8 cellular contexts compared by ENCODE assay signal in the genomic region with DNA sequence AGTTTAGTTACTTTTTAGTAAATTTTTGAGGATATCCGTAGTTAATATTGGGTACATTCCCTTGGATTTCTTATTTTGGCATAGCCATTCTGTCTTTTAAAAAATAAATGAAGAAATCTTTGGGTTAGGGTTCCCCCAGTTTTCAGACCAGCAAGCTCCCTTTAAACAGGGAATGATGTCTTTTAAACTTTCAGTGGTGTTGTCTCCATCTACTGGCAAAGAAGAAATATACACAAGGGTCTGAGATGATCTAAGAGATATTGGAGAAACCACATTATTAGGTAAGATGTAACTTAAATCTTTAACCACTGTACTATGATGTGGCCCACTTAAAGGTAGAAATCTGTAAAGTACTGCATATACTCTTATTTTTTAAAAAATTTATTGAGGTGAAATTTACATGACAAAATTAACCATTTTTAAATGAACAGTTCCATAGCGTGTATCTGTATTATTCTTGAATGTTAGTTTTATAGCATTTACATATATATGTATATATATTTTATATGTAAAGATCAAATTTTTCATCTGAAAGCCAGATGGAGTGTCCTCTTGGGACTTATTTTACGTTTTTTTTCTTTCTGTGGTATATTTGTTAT. TPM values are rescaled to one million over a fixed set of nuclear protein-coding genes. Genes with fewer than 3 reads are reported as not detected.
A peak's percentile ranks its signal among the peaks of the same experiment; 100 is the strongest.
DNase-seq lines count a peak whose midpoint lies in the region; ATAC-seq and TF ChIP-seq lines count a peak whose summit lies in the region.

No MANE protein-coding gene starts in this region.

- no peaks in the 10 kb centered on the region for H3K9me3 ChIP-seq in thyroid gland

- peak in 5 of 6 experiments; percentile 17 to 66 (median 59) for TF ChIP-seq CTCF in thyroid gland (IDR thresholded peaks at IDR 0.05)

- CTCF ChIA-PET in activated naive CD4-positive, alpha-beta T cell treated with anti-CD3 and anti-CD28 coated beads, Interleukin-2, amount 10 ng/mL, durations not matched to agents 7 days and 5 days (lab: Charles Lee): interaction anchor here (0.8 to 1.7 kb wide), 13 partner anchors 9 to 597 kb away, joined by 3 to 12 read pairs (median 4); a partner anchor contains a TSS

- intact Hi-C loops in thyroid gland (cut with DNase I): no loop called here

- H3K27me3 Mint-ChIP-seq in activated T-cell treated with anti-CD3 and anti-CD28 coated beads, Interleukin-2, amount 50 U/mL, for 24 hours: no peaks in the 10 kb centered on the region
- H3K27me3 Mint-ChIP-seq in activated naive CD4-positive, alpha-beta T cell treated with anti-CD3 and anti-CD28 coated beads, Interleukin-2, amount 10 ng/mL, durations not matched to agents 7 days and 5 days: no peaks in the 10 kb centered on the region

- H3K36me3 Mint-ChIP-seq in activated T-cell treated with anti-CD3 and anti-CD28 coated beads, Interleukin-2, amount 50 U/mL, for 24 hours (ENCODE audit: low read depth): peaks cover 75% of the 10 kb centered on the region
- peaks cover 23% of the 10 kb centered on the region for H3K36me3 Mint-ChIP-seq in activated naive CD4-positive, alpha-beta T cell treated with anti-CD3 and anti-CD28 coated beads, Interleukin-2, amount 10 ng/mL, durations not matched to agents 7 days and 5 days

- H3K27ac ChIP-seq in thyroid gland: no peak overlapping the region

- no peak for DNase-seq in activated T-cell treated with anti-CD3 and anti-CD28 coated beads, Interleukin-2, amount 50 U/mL, for 24 hours
- DNase-seq in activated T-cell treated with anti-CD3 and anti-CD28 coated beads, Interleukin-2, amount 50 U/mL, for 1 hour: no peak
- DNase-seq in NAMALWA (ENCODE audit: low spot score): peak; percentile 57
- DNase-seq in amniotic stem cell (lab: John Stamatoyannopoulos, UW): peak; percentile 28
- peak; percentile 65 for DNase-seq in iris pigment epithelial cell (ENCODE audit: low read depth)
- no peak for DNase-seq in thyroid gland
- no peak for DNase-seq in activated naive CD4-positive, alpha-beta T cell treated with anti-CD3 and anti-CD28 coated beads, Interleukin-2, amount 10 ng/mL, durations not matched to agents 7 days and 5 days

- H3K27ac Mint-ChIP-seq in activated T-cell treated with anti-CD3 and anti-CD28 coated beads, Interleukin-2, amount 50 U/mL, for 24 hours: peak overlapping the region; percentile 88
- H3K27ac Mint-ChIP-seq in activated naive CD4-positive, alpha-beta T cell treated with anti-CD3 and anti-CD28 coated beads, Interleukin-2, amount 10 ng/mL, durations not matched to agents 7 days and 5 days: no peak overlapping the region

- peaks cover 22% of the 10 kb centered on the region for H3K4me1 Mint-ChIP-seq in activated T-cell treated with anti-CD3 and anti-CD28 coated beads, Interleukin-2, amount 50 U/mL, for 24 hours (ENCODE audit: low read depth)
- no peaks in the 10 kb centered on the region for H3K4me1 Mint-ChIP-seq in activated naive CD4-positive, alpha-beta T cell treated with anti-CD3 and anti-CD28 coated beads, Interleukin-2, amount 10 ng/mL, durations not matched to agents 7 days and 5 days

- ATAC-seq in HG02973 (IDR thresholded peaks at IDR 0.05; ENCODE audit: unreplicated experiment): no peak

- H3K27me3 ChIP-seq in thyroid gland: no peaks in the 10 kb centered on the region

- no peak overlapping the region for H3K4me3 Mint-ChIP-seq in activated T-cell treated with anti-CD3 and anti-CD28 coated beads, Interleukin-2, amount 50 U/mL, for 24 hours
- H3K4me3 Mint-ChIP-seq in activated naive CD4-positive, alpha-beta T cell treated with anti-CD3 and anti-CD28 coated beads, Interleukin-2, amount 10 ng/mL, durations not matched to agents 7 days and 5 days: no peak overlapping the region

- H3K36me3 ChIP-seq in thyroid gland: peaks cover 0 to 24% of the 10 kb centered on the region in 2 donors

- peaks cover 0 to 4% of the 10 kb centered on the region in 2 donors for H3K4me1 ChIP-seq in thyroid gland

- TF ChIP-seq POLR2A in thyroid gland (IDR thresholded peaks at IDR 0.05): no peak

- no peaks in the 10 kb centered on the region for H3K9me3 Mint-ChIP-seq in activated T-cell treated with anti-CD3 and anti-CD28 coated beads, Interleukin-2, amount 50 U/mL, for 24 hours
- H3K9me3 Mint-ChIP-seq in activated naive CD4-positive, alpha-beta T cell treated with anti-CD3 and anti-CD28 coated beads, Interleukin-2, amount 10 ng/mL, durations not matched to agents 7 days and 5 days: no peaks in the 10 kb centered on the region

- 80 to 83% methylated on average over 3 of the region's 3 CpGs for WGBS in thyroid gland, 2 donors

- no peak overlapping the region for H3K4me3 ChIP-seq in thyroid gland (replicated peaks in 1 of 3)

RNA-seq across cellular contexts. Expression of a gene that starts 35.1 kb away (rescaled TPM):
- 10 to 100 TPM; 36.7 to 50.7 (median 39.3) TPM for total RNA-seq in thyroid gland

Comparison
In these comparisons a context has a peak if more than half of its experiments do, and no peak if none do; other contexts are left out.
1. DNase-seq: peak in NAMALWA (single experiment), amniotic stem cell (single experiment) and iris pigment epithelial cell (single experiment); none in activated T-cell treated with anti-CD3 and anti-CD28 coated beads, Interleukin-2, amount 50 U/mL, for 24 hours (single experiment), activated T-cell treated with anti-CD3 and anti-CD28 coated beads, Interleukin-2, amount 50 U/mL, for 1 hour (single experiment), thyroid gland (0 of 2) and activated naive CD4-positive, alpha-beta T cell treated with anti-CD3 and anti-CD28 coated beads, Interleukin-2, amount 10 ng/mL, durations not matched to agents 7 days and 5 days (single experiment).